17 cellular contexts compared by ENCODE assay signal in the genomic region with DNA sequence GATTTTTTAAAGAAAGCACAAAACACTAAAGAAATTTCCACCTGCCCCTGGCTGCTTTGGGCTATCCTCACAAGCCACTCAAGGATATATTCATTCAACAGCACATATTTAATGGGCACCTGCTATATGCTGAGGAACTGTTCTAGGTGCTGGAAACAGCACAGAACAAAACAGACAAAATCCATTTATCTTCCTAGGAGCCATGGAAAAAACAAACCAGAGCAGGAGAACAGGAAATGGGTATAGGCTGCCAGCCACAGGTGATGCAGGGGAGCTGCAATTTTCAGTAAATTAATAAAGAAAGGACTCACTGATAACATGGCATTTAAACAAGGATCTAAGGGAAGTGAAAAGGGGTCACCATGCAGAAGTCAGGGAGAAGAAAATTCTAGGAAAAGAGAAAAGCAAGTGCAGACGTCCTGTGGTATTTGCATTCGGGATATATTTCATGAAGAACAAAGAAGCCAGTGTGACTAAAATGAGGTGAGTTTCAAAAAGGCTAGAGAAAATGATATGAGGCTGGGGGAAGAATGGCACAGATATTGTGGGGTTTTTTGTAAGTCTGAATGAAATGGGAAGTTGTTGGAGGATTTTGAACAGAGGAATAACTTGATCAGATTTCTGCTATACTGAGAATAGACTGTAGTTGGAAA.
DNase-seq lines count a peak whose midpoint lies in the region; ATAC-seq and TF ChIP-seq lines count a peak whose summit lies in the region.
"Had no signal": no experiment of that assay in that cellular context is flagged by ENCODE, and none has a peak within 500 bp of the region (broad histone marks: within the 10 kb centered on the region; RNA-seq: fewer than 3 reads in every experiment).

No MANE protein-coding gene starts in this region.

- POLR2A ChIA-PET in RWPE1 (lab: Yijun Ruan, JAX; ENCODE audit: low non-redundant PET) = no interaction called here

- no peak overlapping the region for H3K27ac ChIP-seq in RWPE1
- H3K27ac ChIP-seq: PC-9 had no signal

- CTCF ChIA-PET in RWPE1 (lab: Yijun Ruan, JAX) = interaction anchor here (0.5 to 3.4 kb wide), 4 partner anchors 11 to 371 kb away, joined by 3 to 25 read pairs (median 4); no protein-coding TSS in a partner anchor

- no peak overlapping the region for H3K4me3 ChIP-seq in epithelial cell of proximal tubule (ENCODE audit: low read depth, low read length)
- H3K4me3 ChIP-seq: PC-9 had no signal

- TF ChIP-seq CTCF in RWPE1 (conservative IDR thresholded peaks at IDR 0.05; ENCODE audit: low read depth) (peak; percentile 93), epithelial cell of proximal tubule (conservative IDR thresholded peaks at IDR 0.05; ENCODE audit: low read depth, low read length) (peak; percentile 29)

- no peak for ATAC-seq in HG02642 (IDR thresholded peaks at IDR 0.05; ENCODE audit: poor library complexity, unreplicated experiment)

- DNase-seq in NCI-H1092 treated with DMSO at 0.1 percent for 48 hours (lab: John Stamatoyannopoulos, UW) (peak; percentile 14), NCI-H1092 (lab: John Stamatoyannopoulos, UW) (no peak), HT1080 (ENCODE audit: low read depth) (peak; percentile 30), RWPE1 (ENCODE audit: low spot score) (peak; percentile 43), epithelial cell of proximal tubule (ENCODE audit: low read depth) (no peak), SHP77 treated with DMSO at 0.1 percent for 48 hours (lab: John Stamatoyannopoulos, UW) (no peak), HT-29 (ENCODE audit: low spot score) (no peak)
- DNase-seq: C1 segment of cervical spinal cord, Caco-2, DMS79 treated with DMSO at 0.1 percent for 48 hours, HCEC 1CT, NCI-H1048, NCI-H1694, NCI-H510A, PC-9, Right ventricle myocardium superior had no signal

Comparison
In these comparisons a context has a peak if more than half of its experiments do, and no peak if none do; other contexts are left out.
1. DNase-seq: peak in NCI-H1092 treated with DMSO at 0.1 percent for 48 hours (single experiment), HT1080 (single experiment) and RWPE1 (single experiment); none in NCI-H1092 (single experiment), epithelial cell of proximal tubule (single experiment), SHP77 treated with DMSO at 0.1 percent for 48 hours (single experiment) and HT-29 (single experiment).